In the genomic region with DNA sequence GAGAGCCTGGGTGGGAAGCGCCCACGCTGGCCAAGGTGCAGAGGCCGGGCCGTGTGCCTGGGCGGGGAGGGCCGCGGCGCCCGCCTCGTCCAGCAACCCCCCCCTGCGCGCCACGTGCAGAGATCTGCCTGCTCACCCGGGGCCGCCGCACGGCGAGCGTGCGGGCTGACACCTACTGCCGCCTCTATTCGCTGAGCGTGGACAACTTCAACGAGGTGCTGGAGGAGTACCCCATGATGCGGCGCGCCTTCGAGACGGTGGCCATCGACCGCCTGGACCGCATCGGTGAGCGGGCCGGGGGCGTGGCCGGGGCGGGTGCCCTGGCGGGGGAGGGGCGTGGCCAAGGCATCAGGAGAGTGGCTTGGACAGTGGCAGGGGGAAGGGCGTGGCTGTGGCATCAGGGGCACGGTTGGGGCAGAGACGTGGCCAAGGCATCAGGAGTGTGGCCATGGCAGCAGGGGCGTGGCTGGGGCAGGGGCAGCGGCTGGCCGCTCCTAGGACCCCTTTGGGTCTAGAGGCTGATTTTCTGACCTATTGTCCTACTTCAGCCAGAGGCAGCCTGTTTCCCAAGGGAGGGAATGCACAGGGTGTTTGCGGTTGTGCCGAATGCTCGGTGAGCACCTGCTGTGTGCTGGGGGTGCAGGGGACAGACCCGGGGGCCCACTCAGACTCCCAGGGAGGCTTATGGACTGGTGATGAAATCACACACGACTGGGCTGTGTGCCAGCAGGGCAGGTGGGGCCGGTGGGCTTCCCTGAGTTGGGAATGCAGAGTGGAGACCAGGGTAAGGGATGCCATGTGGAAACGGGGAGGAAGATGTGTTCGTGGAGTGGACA, we compare ENCODE assay signal across 15 cellular contexts. TPM values are rescaled to one million over a fixed set of nuclear protein-coding genes. Genes with fewer than 3 reads are reported as not detected.
DNase-seq lines count a peak whose midpoint lies in the region; ATAC-seq, FAIRE-seq and TF ChIP-seq lines count a peak whose summit lies in the region.
"Had no signal": no experiment of that assay in that cellular context is flagged by ENCODE, and none has a peak within 500 bp of the region (broad histone marks: within the 10 kb centered on the region; RNA-seq: fewer than 3 reads in every experiment).

No MANE protein-coding gene starts in this region.

- no peaks in the 10 kb centered on the region for H3K79me2 ChIP-seq in K562 (ENCODE audit: control insufficient read depth, insufficient read depth, low read length)

- H3K4me3 Mint-ChIP-seq in activated CD4-positive, alpha-beta T cell treated with anti-CD3 and anti-CD28 coated beads, Interleukin-2, amount 10 ng/mL, durations not matched to agents 7 days and 5 days, result no peak overlapping the region
- H3K4me3 Mint-ChIP-seq in activated CD4-positive, alpha-beta T cell treated with anti-CD3 and anti-CD28 coated beads, Interleukin-2, amount 10 ng/mL, durations not matched to agents 24 days and 14 days, result no peak overlapping the region
- H3K4me3 Mint-ChIP-seq: CD4-positive, CD25-positive, alpha-beta regulatory T cell had no signal

- H3K4me1 ChIP-seq in K562 (replicated peaks in 1 of 2; ENCODE audit: control insufficient read depth in 2 of 2, insufficient read depth in 2 of 2, low read length in 2 of 2), result peaks cover 17 to 40% of the 10 kb centered on the region in 2 experiments
- H3K4me1 ChIP-seq in right lobe of liver, result no peaks in the 10 kb centered on the region

- peaks cover 20% of the 10 kb centered on the region for H3K36me3 Mint-ChIP-seq in activated CD4-positive, alpha-beta T cell treated with anti-CD3 and anti-CD28 coated beads, Interleukin-2, amount 10 ng/mL, durations not matched to agents 7 days and 5 days (ENCODE audit: low read depth)
- H3K36me3 Mint-ChIP-seq in activated CD4-positive, alpha-beta T cell treated with anti-CD3 and anti-CD28 coated beads, Interleukin-2, amount 10 ng/mL, durations not matched to agents 24 days and 14 days (ENCODE audit: low read depth), result peaks cover 25% of the 10 kb centered on the region

- no peak for FAIRE-seq in K562 (lab: Jason Lieb, UNC)

- H2AFZ ChIP-seq in K562 (ENCODE audit: low read depth, low read length), result no peak overlapping the region
- H2AFZ ChIP-seq: GM23248 had no signal

- no peaks in the 10 kb centered on the region for H3K27me3 ChIP-seq in K562 (ENCODE audit: control insufficient read depth in 2 of 2, insufficient read depth in 2 of 2, low read length in 2 of 2)
- no peaks in the 10 kb centered on the region for H3K27me3 ChIP-seq in right lobe of liver
- H3K27me3 ChIP-seq: BLaER1 had no signal

- TF ChIP-seq RAD21 in K562 (CRISPR knock-in tag; conservative IDR thresholded peaks at IDR 0.05 in 1 of 2, IDR thresholded peaks at IDR 0.05 in 1 of 2), result no peak

- H3K9ac ChIP-seq in K562 (ENCODE audit: insufficient read depth in 1 of 2, low read depth in 2 of 2, low read length in 2 of 2), result no peak overlapping the region
- H3K9ac ChIP-seq: BLaER1, GM23248 had no signal

- H3K9me1 ChIP-seq in K562 (ENCODE audit: control insufficient read depth, insufficient read depth, low read length), result no peaks in the 10 kb centered on the region

- no peaks in the 10 kb centered on the region for H4K20me1 ChIP-seq in K562 (replicated peaks; ENCODE audit: control insufficient read depth, insufficient read depth, low read length)

- CTCF ChIA-PET in activated CD4-positive, alpha-beta T cell treated with anti-CD3 and anti-CD28 coated beads, Interleukin-2, amount 10 ng/mL, durations not matched to agents 7 days and 5 days (lab: Charles Lee), result no interaction called here
- CTCF ChIA-PET in K562 (lab: Yijun Ruan, JAX; ENCODE audit: low intra/inter-chr PET ratio) (no interaction called here), RWPE1 (lab: Yijun Ruan, JAX) (no interaction called here)

- H3K36me3 ChIP-seq in K562 (ENCODE audit: control insufficient read depth, insufficient read depth, low read length) (peaks cover 48% of the 10 kb centered on the region; the same call in 2 of the 3 replicates), right lobe of liver (peaks cover 0 to 6% (median 3%) of the 10 kb centered on the region in 4 donors)

- no peak overlapping the region for H3K4me2 ChIP-seq in K562 (ENCODE audit: insufficient read depth, low read length)

- DNase-seq in activated CD4-positive, alpha-beta T cell treated with anti-CD3 and anti-CD28 coated beads, Interleukin-2, amount 10 ng/mL, durations not matched to agents 7 days and 5 days, result no peak
- DNase-seq in activated CD4-positive, alpha-beta T cell treated with anti-CD3 and anti-CD28 coated beads, Interleukin-2, amount 10 ng/mL, durations not matched to agents 24 days and 14 days, result no peak
- DNase-seq in K562 (ENCODE audit: extremely low read depth in 1 of 4, low spot score in 3 of 4) (no peak), right lobe of liver (peak in 2 of 3 donors; percentile 45 to 49), RWPE1 (ENCODE audit: low spot score) (no peak), left cardiac atrium (no peak), NCI-H1694 (lab: John Stamatoyannopoulos, UW) (no peak)
- DNase-seq: 8988T; AML-193; CD4-positive, CD25-positive, alpha-beta regulatory T cell; GM23248; H7 had no signal

- no TSS peak for BruUV-seq in K562 (replicated peaks; lab: Mats Ljungman, UMichigan)

- WGBS in K562 (ENCODE audit: insufficient coverage, low coverage, missing lambda C conversion rate), result 89% methylated on average over 32 of the region's 54 CpGs
- 89% methylated on average over 17 of the region's 54 CpGs for WGBS in right lobe of liver (ENCODE audit: insufficient coverage, low coverage, low lambda C conversion rate, missing lambda C conversion rate)

- no peaks in the 10 kb centered on the region for H3K9me3 Mint-ChIP-seq in activated CD4-positive, alpha-beta T cell treated with anti-CD3 and anti-CD28 coated beads, Interleukin-2, amount 10 ng/mL, durations not matched to agents 7 days and 5 days
- H3K9me3 Mint-ChIP-seq in activated CD4-positive, alpha-beta T cell treated with anti-CD3 and anti-CD28 coated beads, Interleukin-2, amount 10 ng/mL, durations not matched to agents 24 days and 14 days, result no peaks in the 10 kb centered on the region

- H3K27ac Mint-ChIP-seq in activated CD4-positive, alpha-beta T cell treated with anti-CD3 and anti-CD28 coated beads, Interleukin-2, amount 10 ng/mL, durations not matched to agents 7 days and 5 days, result peak overlapping the region; percentile 60
- no peak overlapping the region for H3K27ac Mint-ChIP-seq in activated CD4-positive, alpha-beta T cell treated with anti-CD3 and anti-CD28 coated beads, Interleukin-2, amount 10 ng/mL, durations not matched to agents 24 days and 14 days
- H3K27ac Mint-ChIP-seq: CD4-positive, CD25-positive, alpha-beta regulatory T cell had no signal

- H3K27ac ChIP-seq in K562 (ENCODE audit: extremely low read depth, low read depth, low read length) (no peak overlapping the region), right lobe of liver (no peak overlapping the region), RWPE1 (no peak overlapping the region)
- H3K27ac ChIP-seq: BLaER1, GM23248 had no signal

- TF ChIP-seq CTCF in K562 (IDR thresholded peaks at IDR 0.05 in 2 of 3, conservative IDR thresholded peaks at IDR 0.05 in 1 of 3; ENCODE audit: insufficient read depth in 2 of 3, low read depth in 1 of 3, low read length in 3 of 3) (no peak), right lobe of liver (IDR thresholded peaks at IDR 0.05) (no peak), RWPE1 (conservative IDR thresholded peaks at IDR 0.05; ENCODE audit: low read depth) (no peak)

- POLR2A ChIA-PET in activated CD4-positive, alpha-beta T cell treated with anti-CD3 and anti-CD28 coated beads, Interleukin-2, amount 10 ng/mL, durations not matched to agents 7 days and 5 days (lab: Charles Lee), result no interaction called here
- POLR2A ChIA-PET in K562 (lab: Yijun Ruan, JAX) (interaction anchor here (0.6 kb wide), 1 partner anchor 81 kb away, joined by 3 read pairs; no protein-coding TSS in a partner anchor), RWPE1 (lab: Yijun Ruan, JAX; ENCODE audit: low non-redundant PET) (no interaction called here)

- H3K27me3 Mint-ChIP-seq in activated CD4-positive, alpha-beta T cell treated with anti-CD3 and anti-CD28 coated beads, Interleukin-2, amount 10 ng/mL, durations not matched to agents 7 days and 5 days, result no peaks in the 10 kb centered on the region
- H3K27me3 Mint-ChIP-seq in activated CD4-positive, alpha-beta T cell treated with anti-CD3 and anti-CD28 coated beads, Interleukin-2, amount 10 ng/mL, durations not matched to agents 24 days and 14 days, result peaks cover 2% of the 10 kb centered on the region

- H3K4me1 Mint-ChIP-seq in activated CD4-positive, alpha-beta T cell treated with anti-CD3 and anti-CD28 coated beads, Interleukin-2, amount 10 ng/mL, durations not matched to agents 7 days and 5 days, result peaks cover 21% of the 10 kb centered on the region
- peaks cover 12% of the 10 kb centered on the region for H3K4me1 Mint-ChIP-seq in activated CD4-positive, alpha-beta T cell treated with anti-CD3 and anti-CD28 coated beads, Interleukin-2, amount 10 ng/mL, durations not matched to agents 24 days and 14 days

- TF ChIP-seq POLR2A in K562 (conservative IDR thresholded peaks at IDR 0.05) (no peak), right lobe of liver (IDR thresholded peaks at IDR 0.05) (no peak)

- no peak for TF ChIP-seq EP300 in K562 (IDR thresholded peaks at IDR 0.05; ENCODE audit: low read length)

- in situ Hi-C loops in K562 (cut with MboI), result no loop called here

- ATAC-seq in K562 (no peak), right lobe of liver (no peak), left cardiac atrium (no peak)

- no peak overlapping the region for H3K4me3 ChIP-seq in K562
- no peak overlapping the region for H3K4me3 ChIP-seq in right lobe of liver
- H3K4me3 ChIP-seq: BLaER1, GM23248 had no signal

- intact Hi-C loops in activated CD4-positive, alpha-beta T cell treated with anti-CD3 and anti-CD28 coated beads, Interleukin-2, amount 10 ng/mL, durations not matched to agents 24 days and 14 days (cut with micrococcal nuclease), result no loop called here
- intact Hi-C loops in K562 (cut with micrococcal nuclease) (no loop called here), right lobe of liver (cut with DNase I) (no loop called here), left cardiac atrium (cut with DNase I) (no loop called here)

- H3K9me3 ChIP-seq in K562 (replicated peaks; ENCODE audit: control insufficient read depth, insufficient read depth, low read depth, low read length) (no peaks in the 10 kb centered on the region), right lobe of liver (no peaks in the 10 kb centered on the region)
- H3K9me3 ChIP-seq: BLaER1 had no signal

RNA-seq across cellular contexts. Expression of a gene that starts 19.4 kb away (rescaled TPM):
- 10 to 100 TPM; 42.1 to 52.3 TPM for total RNA-seq in activated CD4-positive, alpha-beta T cell treated with anti-CD3 and anti-CD28 coated beads, Interleukin-2, amount 10 ng/mL, durations not matched to agents 7 days and 5 days
- total RNA-seq in activated CD4-positive, alpha-beta T cell treated with anti-CD3 and anti-CD28 coated beads, Interleukin-2, amount 10 ng/mL, durations not matched to agents 24 days and 14 days, result 103 and 104 TPM in 2 replicates
- 71.2 and 248 TPM in 2 replicates for total RNA-seq in K562 (2011; cell fraction: chromatin; rRNA removed; ENCODE audit: low replicate concordance)
- 221 and 235 TPM in 2 replicates for total RNA-seq in K562 (2011; cell fraction: nucleolus; rRNA removed)
- total RNA-seq in K562 (2011; cell fraction: nucleoplasm; rRNA removed), result 86.3 and 109 TPM in 2 replicates
- total RNA-seq in K562 (2014; rRNA removed) (82.8 and 96.5 TPM in 2 replicates), K562 (2014; rRNA removed; fragmentation: Illumina TruSeq; extraction: Trizol) (33.4 and 49.3 TPM in 2 replicates), K562 (2015; rRNA removed; fragmentation: Illumina TruSeq; extraction: Trizol) (61.9 and 68.0 TPM in 2 replicates), K562 (2021) (134 and 144 TPM in 2 replicates), right lobe of liver (10 to 100 TPM; 25.9 to 42.9 (median 33.3) TPM), left cardiac atrium (10 to 100 TPM; 33.7 to 43.6 TPM)
- polyA plus RNA-seq in K562 (2011; rRNA removed) (60.8 and 111 TPM in 2 replicates), K562 (2014; fragmentation: Illumina TruSeq; extraction: Trizol) (71.8 and 99.5 TPM in 2 replicates), K562 (2014; fragmentation: Nextera tagmentation; extraction: Ambion mirVana) (10 to 100 TPM; 30.3 to 34.0 TPM), K562 (2014; rRNA removed) (67.5 and 88.4 TPM in 2 replicates)
- 39.8 and 94.7 TPM in 2 replicates for polyA plus RNA-seq in K562 (2011; cell fraction: cytosol; rRNA removed)
- polyA plus RNA-seq in K562 (2011; cell fraction: nucleus; rRNA removed), result 319 and 523 TPM in 2 replicates
- polyA plus RNA-seq in K562 (2012), result 95.6 and 140 TPM in 2 replicates
- 60.0 and 108 TPM in 2 replicates for polyA minus RNA-seq in K562 (2011; rRNA and poly(A)+ RNA removed)
- polyA minus RNA-seq in K562 (2011; cell fraction: cytosol; rRNA and poly(A)+ RNA removed), result 88.4 and 105 TPM in 2 replicates
- 57.5 and 62.3 TPM in 2 replicates for polyA minus RNA-seq in K562 (2011; cell fraction: nucleus; rRNA and poly(A)+ RNA removed)

RNA-seq across cellular contexts. Expression of a gene that starts 24.3 kb away (rescaled TPM):
- 1 to 10 TPM; 2.6 to 3.2 TPM for total RNA-seq in activated CD4-positive, alpha-beta T cell treated with anti-CD3 and anti-CD28 coated beads, Interleukin-2, amount 10 ng/mL, durations not matched to agents 7 days and 5 days
- total RNA-seq in activated CD4-positive, alpha-beta T cell treated with anti-CD3 and anti-CD28 coated beads, Interleukin-2, amount 10 ng/mL, durations not matched to agents 24 days and 14 days, result 1.1 TPM in 2 replicates
- total RNA-seq in K562 (2011; cell fraction: chromatin; rRNA removed; ENCODE audit: low replicate concordance), result 2.7 and 8.1 TPM in 2 replicates
- 6.2 and 7.2 TPM in 2 replicates for total RNA-seq in K562 (2011; cell fraction: nucleolus; rRNA removed)
- 3.6 and 3.7 TPM in 2 replicates for total RNA-seq in K562 (2011; cell fraction: nucleoplasm; rRNA removed)
- total RNA-seq in K562 (2014; rRNA removed) (0.82 and 1.3 TPM in 2 replicates), K562 (2014; rRNA removed; fragmentation: Illumina TruSeq; extraction: Trizol) (0.29 and 0.40 TPM in 2 replicates), K562 (2015; rRNA removed; fragmentation: Illumina TruSeq; extraction: Trizol) (0.29 and 0.30 TPM in 2 replicates), K562 (2021) (3.9 and 4.2 TPM in 2 replicates), right lobe of liver (under 1 TPM in 5 of 6 experiments, not detected in 1; 0.05 to 0.27 (median 0.09) TPM), left cardiac atrium (1 to 10 TPM; 4.3 to 10.0 TPM)
- polyA plus RNA-seq in K562 (2011; rRNA removed) (0.64 and 0.76 TPM in 2 replicates), K562 (2014; fragmentation: Illumina TruSeq; extraction: Trizol) (0.91 and 1.9 TPM in 2 replicates), K562 (2014; fragmentation: Nextera tagmentation; extraction: Ambion mirVana) (not detected), K562 (2014; rRNA removed) (0.86 and 1.2 TPM in 2 replicates)
- 1.1 and 1.5 TPM in 2 replicates for polyA plus RNA-seq in K562 (2011; cell fraction: cytosol; rRNA removed)
- polyA plus RNA-seq in K562 (2011; cell fraction: nucleus; rRNA removed), result 3.0 and 3.9 TPM in 2 replicates
- polyA plus RNA-seq in K562 (2012), result 1.6 and 1.7 TPM in 2 replicates
- 1.3 and 1.6 TPM in 2 replicates for polyA minus RNA-seq in K562 (2011; rRNA and poly(A)+ RNA removed)
- polyA minus RNA-seq in K562 (2011; cell fraction: cytosol; rRNA and poly(A)+ RNA removed), result 2.3 and 3.5 TPM in 2 replicates
- 1.5 and 2.2 TPM in 2 replicates for polyA minus RNA-seq in K562 (2011; cell fraction: nucleus; rRNA and poly(A)+ RNA removed)
- total RNA-seq: HT-29 had no signal
- polyA plus RNA-seq: CD4-positive, CD25-positive, alpha-beta regulatory T cell had no signal

RNA-seq across cellular contexts. Expression of a gene that starts 25.7 kb away (rescaled TPM):
- under 1 TPM in 1 of 2 experiments, not detected in 1; 0.12 TPM for total RNA-seq in activated CD4-positive, alpha-beta T cell treated with anti-CD3 and anti-CD28 coated beads, Interleukin-2, amount 10 ng/mL, durations not matched to agents 7 days and 5 days
- total RNA-seq in activated CD4-positive, alpha-beta T cell treated with anti-CD3 and anti-CD28 coated beads, Interleukin-2, amount 10 ng/mL, durations not matched to agents 24 days and 14 days, result not detected in 2 replicates
- total RNA-seq in K562 (2011; cell fraction: chromatin; rRNA removed; ENCODE audit: low replicate concordance), result 2.3 and 4.6 TPM in 2 replicates
- total RNA-seq in K562 (2011; cell fraction: nucleolus; rRNA removed), result 3.2 and 3.7 TPM in 2 replicates
- 2.6 and 4.0 TPM in 2 replicates for total RNA-seq in K562 (2011; cell fraction: nucleoplasm; rRNA removed)
- total RNA-seq in K562 (2014; rRNA removed) (0.49 and 1.7 TPM in 2 replicates), K562 (2014; rRNA removed; fragmentation: Illumina TruSeq; extraction: Trizol) (not detected in 2 replicates), K562 (2015; rRNA removed; fragmentation: Illumina TruSeq; extraction: Trizol) (0.25 TPM in 1 of 2 replicates, not detected in the other), K562 (2021) (0.58 and 0.86 TPM in 2 replicates), right lobe of liver (under 1 TPM in 1 of 6 experiments, not detected in 5; 0.15 TPM), left cardiac atrium (under 1 TPM in 1 of 2 donors, not detected in 1; 0.44 TPM)
- polyA plus RNA-seq in K562 (2011; rRNA removed) (0.14 and 0.24 TPM in 2 replicates), K562 (2014; fragmentation: Illumina TruSeq; extraction: Trizol) (0.14 TPM in 1 of 2 replicates, not detected in the other), K562 (2014; fragmentation: Nextera tagmentation; extraction: Ambion mirVana) (not detected), K562 (2014; rRNA removed) (1.6 and 2.2 TPM in 2 replicates)
- polyA plus RNA-seq in K562 (2011; cell fraction: cytosol; rRNA removed), result 0.18 and 0.34 TPM in 2 replicates
- polyA plus RNA-seq in K562 (2011; cell fraction: nucleus; rRNA removed), result 1.5 and 3.3 TPM in 2 replicates
- polyA plus RNA-seq in K562 (2012), result 0.60 and 0.89 TPM in 2 replicates
- polyA minus RNA-seq in K562 (2011; rRNA and poly(A)+ RNA removed), result not detected in 2 replicates
- not detected in 2 replicates for polyA minus RNA-seq in K562 (2011; cell fraction: cytosol; rRNA and poly(A)+ RNA removed)
- 0.33 and 0.40 TPM in 2 replicates for polyA minus RNA-seq in K562 (2011; cell fraction: nucleus; rRNA and poly(A)+ RNA removed)
- total RNA-seq: Daoy, H7 had no signal
- polyA plus RNA-seq: GM23248 had no signal

RNA-seq across cellular contexts. Expression of a gene that starts 41.6 kb away (rescaled TPM):
- 100 to 1,000 TPM; 233 TPM for total RNA-seq in activated CD4-positive, alpha-beta T cell treated with anti-CD3 and anti-CD28 coated beads, Interleukin-2, amount 10 ng/mL, durations not matched to agents 7 days and 5 days
- total RNA-seq in activated CD4-positive, alpha-beta T cell treated with anti-CD3 and anti-CD28 coated beads, Interleukin-2, amount 10 ng/mL, durations not matched to agents 24 days and 14 days, result 291 and 297 TPM in 2 replicates
- 106 and 369 TPM in 2 replicates for total RNA-seq in K562 (2011; cell fraction: chromatin; rRNA removed; ENCODE audit: low replicate concordance)
- 735 and 796 TPM in 2 replicates for total RNA-seq in K562 (2011; cell fraction: nucleolus; rRNA removed)
- 350 and 437 TPM in 2 replicates for total RNA-seq in K562 (2011; cell fraction: nucleoplasm; rRNA removed)
- 398 and 484 TPM in 2 replicates for total RNA-seq in K562 (2014; rRNA removed)
- 59.1 and 89.1 TPM in 2 replicates for total RNA-seq in K562 (2014; rRNA removed; fragmentation: Illumina TruSeq; extraction: Trizol)
- 211 and 220 TPM in 2 replicates for total RNA-seq in K562 (2015; rRNA removed; fragmentation: Illumina TruSeq; extraction: Trizol)
- total RNA-seq in K562 (2021), result 495 and 506 TPM in 2 replicates
- 129 and 411 TPM in 2 replicates for polyA plus RNA-seq in K562 (2011; rRNA removed)
- polyA plus RNA-seq in K562 (2011; cell fraction: cytosol; rRNA removed), result 277 and 455 TPM in 2 replicates
- 198 and 199 TPM in 2 replicates for polyA plus RNA-seq in K562 (2011; cell fraction: nucleus; rRNA removed)
- polyA plus RNA-seq in K562 (2012), result 362 and 456 TPM in 2 replicates
- 187 and 351 TPM in 2 replicates for polyA plus RNA-seq in K562 (2014; fragmentation: Illumina TruSeq; extraction: Trizol)
- polyA plus RNA-seq in K562 (2014; fragmentation: Nextera tagmentation; extraction: Ambion mirVana), result 10 to 100 TPM in 1 of 2 experiments, 1 to 10 TPM in 1; 4.6 to 17.9 TPM
- polyA plus RNA-seq in K562 (2014; rRNA removed), result 236 and 311 TPM in 2 replicates
- 61.0 and 70.9 TPM in 2 replicates for polyA minus RNA-seq in K562 (2011; rRNA and poly(A)+ RNA removed)
- 197 and 315 TPM in 2 replicates for polyA minus RNA-seq in K562 (2011; cell fraction: cytosol; rRNA and poly(A)+ RNA removed)
- 48.1 and 72.2 TPM in 2 replicates for polyA minus RNA-seq in K562 (2011; cell fraction: nucleus; rRNA and poly(A)+ RNA removed)
- total RNA-seq in right lobe of liver, result 100 to 1,000 TPM in 4 of 6 experiments, 10 to 100 TPM in 2; 88.6 to 369 (median 124) TPM
- 1,000 to 10,000 TPM in 1 of 2 donors, 100 to 1,000 TPM in 1; 847 to 1,152 TPM for total RNA-seq in left cardiac atrium

RNA-seq across cellular contexts. Expression of a gene that starts 49.1 kb away (rescaled TPM):
- total RNA-seq in activated CD4-positive, alpha-beta T cell treated with anti-CD3 and anti-CD28 coated beads, Interleukin-2, amount 10 ng/mL, durations not matched to agents 7 days and 5 days, result 10 to 100 TPM; 71.5 to 80.3 TPM
- total RNA-seq in activated CD4-positive, alpha-beta T cell treated with anti-CD3 and anti-CD28 coated beads, Interleukin-2, amount 10 ng/mL, durations not matched to agents 24 days and 14 days, result 109 and 110 TPM in 2 replicates
- total RNA-seq in K562 (2011; cell fraction: chromatin; rRNA removed; ENCODE audit: low replicate concordance), result 35.2 and 104 TPM in 2 replicates
- total RNA-seq in K562 (2011; cell fraction: nucleolus; rRNA removed), result 88.7 and 118 TPM in 2 replicates
- total RNA-seq in K562 (2011; cell fraction: nucleoplasm; rRNA removed), result 57.0 and 58.7 TPM in 2 replicates
- total RNA-seq in K562 (2014; rRNA removed) (101 and 128 TPM in 2 replicates), K562 (2014; rRNA removed; fragmentation: Illumina TruSeq; extraction: Trizol) (6.6 and 7.6 TPM in 2 replicates), K562 (2015; rRNA removed; fragmentation: Illumina TruSeq; extraction: Trizol) (26.2 and 31.8 TPM in 2 replicates), K562 (2021) (85.7 and 95.8 TPM in 2 replicates), right lobe of liver (10 to 100 TPM; 18.3 to 85.0 (median 28.8) TPM), left cardiac atrium (10 to 100 TPM; 19.2 to 35.9 TPM)
- polyA plus RNA-seq in K562 (2011; rRNA removed) (6.5 and 12.3 TPM in 2 replicates), K562 (2014; fragmentation: Illumina TruSeq; extraction: Trizol) (9.1 and 34.6 TPM in 2 replicates), K562 (2014; fragmentation: Nextera tagmentation; extraction: Ambion mirVana) (under 1 TPM; 0.27 to 0.36 TPM), K562 (2014; rRNA removed) (79.0 and 87.6 TPM in 2 replicates)
- polyA plus RNA-seq in K562 (2011; cell fraction: cytosol; rRNA removed), result 22.5 and 58.3 TPM in 2 replicates
- polyA plus RNA-seq in K562 (2011; cell fraction: nucleus; rRNA removed), result 48.9 and 104 TPM in 2 replicates
- polyA plus RNA-seq in K562 (2012), result 65.9 and 76.9 TPM in 2 replicates
- polyA minus RNA-seq in K562 (2011; rRNA and poly(A)+ RNA removed), result 1.7 and 4.6 TPM in 2 replicates
- 20.2 and 32.4 TPM in 2 replicates for polyA minus RNA-seq in K562 (2011; cell fraction: cytosol; rRNA and poly(A)+ RNA removed)
- 34.3 and 38.8 TPM in 2 replicates for polyA minus RNA-seq in K562 (2011; cell fraction: nucleus; rRNA and poly(A)+ RNA removed)

Comparison
In these comparisons a context has a peak if more than half of its experiments do, and no peak if none do; other contexts are left out.
1. DNase-seq: peak in right lobe of liver (2 of 3); none in activated CD4-positive, alpha-beta T cell treated with anti-CD3 and anti-CD28 coated beads, Interleukin-2, amount 10 ng/mL, durations not matched to agents 7 days and 5 days (single experiment), activated CD4-positive, alpha-beta T cell treated with anti-CD3 and anti-CD28 coated beads, Interleukin-2, amount 10 ng/mL, durations not matched to agents 24 days and 14 days (single experiment), K562 (0 of 4), RWPE1 (single experiment), left cardiac atrium (single experiment) and NCI-H1694 (single experiment).